In genomic region chr12:10212623-10213131, GRCh38 we compare ENCODE assay signal across 8 cellular contexts. TPM values are rescaled to one million over a fixed set of nuclear protein-coding genes. Genes with fewer than 3 reads are reported as not detected.
DNase-seq lines count a peak whose midpoint lies in the region; ATAC-seq and TF ChIP-seq lines count a peak whose summit lies in the region.

GABARAPL1 (plus strand) TSS chr12:10212877; CDS start chr12:10213130, 253 bp downstream.

- DNase-seq in CD8-positive, alpha-beta memory T cell = peak; percentile 79 to 91 (median 84)
- DNase-seq in Kasumi-1 (lab: John Stamatoyannopoulos, UW) (peak; percentile 2 to 16), T follicular helper cell (ENCODE audit: low read depth) (peak; percentile 78), adrenal gland (peak; percentile 81 to 92 (median 88)), heart right ventricle (peak; percentile 88 to 90), posterior cingulate gyrus (peak; percentile 75 to 97 (median 80)), tibial artery (peak; percentile 87 to 94)

- H3K27ac Mint-ChIP-seq in CD8-positive, alpha-beta memory T cell = peak within 1 kb of the TSS; percentile 96 to 99 (median 98)

- TF ChIP-seq CTCF in adrenal gland (IDR thresholded peaks at IDR 0.05) (peak in 1 of 6 experiments; percentile 12), heart right ventricle (IDR thresholded peaks at IDR 0.05) (peak in 1 of 9 donors; percentile 9), tibial artery (IDR thresholded peaks at IDR 0.05) (no peak)

- H3K4me3 ChIP-seq in CD8-positive, alpha-beta memory T cell (ENCODE audit: low read length) = peak within 1 kb of the TSS; percentile 56
- H3K4me3 ChIP-seq in adrenal gland = peak within 1 kb of the TSS; percentile 82 to 97 (median 89)
- H3K4me3 ChIP-seq in heart right ventricle = peak within 1 kb of the TSS; percentile 64 to 93 (median 83)
- peak within 1 kb of the TSS; percentile 93 for H3K4me3 ChIP-seq in tibial artery

- H3K4me1 Mint-ChIP-seq in CD8-positive, alpha-beta memory T cell = peaks cover 32 to 38% (median 35%) of the 10 kb centered on the region in 3 donors

- TF ChIP-seq POLR2A in adrenal gland (IDR thresholded peaks at IDR 0.05) = peak; percentile 28 to 46

- H3K4me3 Mint-ChIP-seq in CD8-positive, alpha-beta memory T cell = peak within 1 kb of the TSS; percentile 89 to 97 (median 95)

- no peaks in the 10 kb centered on the region for H3K36me3 ChIP-seq in CD8-positive, alpha-beta memory T cell (ENCODE audit: insufficient read depth, low read length)
- H3K36me3 ChIP-seq in adrenal gland (replicated peaks in 1 of 2) (no peaks in the 10 kb centered on the region), heart right ventricle (peaks cover 0 to 19% (median 0%) of the 10 kb centered on the region in 9 donors), tibial artery (peaks cover 0 to 1% (median under 1%) of the 10 kb centered on the region in 3 donors)

- H3K27me3 Mint-ChIP-seq in CD8-positive, alpha-beta memory T cell = peaks cover 0 to 8% of the 10 kb centered on the region in 2 donors

- no peaks in the 10 kb centered on the region for H3K9me3 ChIP-seq in CD8-positive, alpha-beta memory T cell (ENCODE audit: low read length)
- no peaks in the 10 kb centered on the region for H3K9me3 ChIP-seq in adrenal gland (replicated peaks in 1 of 3)
- H3K9me3 ChIP-seq in heart right ventricle = no peaks in the 10 kb centered on the region
- H3K9me3 ChIP-seq in tibial artery = no peaks in the 10 kb centered on the region

- peaks cover 0 to 37% (median 0%) of the 10 kb centered on the region in 3 donors for H3K36me3 Mint-ChIP-seq in CD8-positive, alpha-beta memory T cell

- POLR2A ChIA-PET in CD8-positive, alpha-beta memory T cell (lab: Charles Lee) = interaction anchor here (0.6 to 1.8 kb wide), 13 partner anchors 52 to 1333 kb away, joined by 3 to 7 read pairs (median 4); partner anchors contain the start of genes CD69 and KLRC4

- 0 to 1% (median 1%) methylated on average over 23 to 36 of the region's 36 CpGs for WGBS in adrenal gland, 4 donors
- 1% methylated on average over 36 of the region's 36 CpGs for WGBS in heart right ventricle, 2 donors

- H3K27me3 ChIP-seq in CD8-positive, alpha-beta memory T cell (ENCODE audit: insufficient read depth, low read length, poor library complexity, severe bottlenecking) = no peaks in the 10 kb centered on the region
- no peaks in the 10 kb centered on the region for H3K27me3 ChIP-seq in adrenal gland
- no peaks in the 10 kb centered on the region for H3K27me3 ChIP-seq in heart right ventricle
- no peaks in the 10 kb centered on the region for H3K27me3 ChIP-seq in tibial artery

- peak within 1 kb of the TSS; percentile 99 for H3K27ac ChIP-seq in CD8-positive, alpha-beta memory T cell (ENCODE audit: low read depth, low read length)
- peak within 1 kb of the TSS; percentile 98 to 100 (median 99) for H3K27ac ChIP-seq in adrenal gland
- peak within 1 kb of the TSS; percentile 95 to 100 (median 99) for H3K27ac ChIP-seq in heart right ventricle
- peak within 1 kb of the TSS; percentile 100 for H3K27ac ChIP-seq in tibial artery

- CTCF ChIA-PET in CD8-positive, alpha-beta memory T cell (lab: Charles Lee) = interaction anchor here (0.6 to 1.5 kb wide), 7 partner anchors 21 to 462 kb away, joined by 3 to 4 read pairs (median 3); no protein-coding TSS in a partner anchor

- ATAC-seq in GM21447 (IDR thresholded peaks at IDR 0.05; ENCODE audit: unreplicated experiment) (peak; percentile 72), heart right ventricle (peak; percentile 81 to 91 (median 89))

- H3K9me3 Mint-ChIP-seq in CD8-positive, alpha-beta memory T cell = peaks cover 0 to 1% (median 0%) of the 10 kb centered on the region in 5 donors

- intact Hi-C loops in adrenal gland (cut with DNase I) = no loop called here
- intact Hi-C loops in heart right ventricle (cut with DNase I) = loop anchor here in 5 of 10 donors (2.0 to 10.0 kb wide), 4 partner anchors 150 to 512 kb away; partner anchors contain the start of gene YBX3 (in 5 of the 5)
- intact Hi-C loops in posterior cingulate gyrus (cut with DNase I) = loop anchor here (5.0 kb wide), 1 partner anchor 465 kb away; no protein-coding TSS in a partner anchor
- intact Hi-C loops in tibial artery (cut with DNase I; ENCODE audit: low total_unique reads) = loop anchor here (5.0 to 10.0 kb wide), 3 partner anchors 152 to 1518 kb away; partner anchors contain the start of genes RIMKLB and YBX3

- H3K4me1 ChIP-seq in CD8-positive, alpha-beta memory T cell (ENCODE audit: insufficient read depth, low read length) = peaks cover 20% of the 10 kb centered on the region
- H3K4me1 ChIP-seq in adrenal gland (replicated peaks in 1 of 2) = peaks cover 16 to 23% of the 10 kb centered on the region in 2 donors
- H3K4me1 ChIP-seq in heart right ventricle = peaks cover 0 to 44% (median 27%) of the 10 kb centered on the region in 9 donors
- peaks cover 0 to 35% (median 12%) of the 10 kb centered on the region in 4 donors for H3K4me1 ChIP-seq in tibial artery

RNA-seq across cellular contexts. Expression of gene GABARAPL1, which starts in this region (rescaled TPM):
- 10 to 100 TPM; 25.0 to 26.6 TPM for total RNA-seq in CD8-positive, alpha-beta memory T cell
- polyA plus RNA-seq in CD8-positive, alpha-beta memory T cell = 40.5 TPM
- 100 to 1,000 TPM in 3 of 8 donors, 10 to 100 TPM in 5; 71.6 to 146 (median 89.4) TPM for total RNA-seq in adrenal gland
- 100 to 1,000 TPM in 1 of 3 donors, 10 to 100 TPM in 2; 58.2 to 224 (median 58.9) TPM for polyA plus RNA-seq in adrenal gland
- total RNA-seq in heart right ventricle = 100 to 1,000 TPM; 285 to 512 (median 413) TPM
- polyA plus RNA-seq in heart right ventricle = 100 to 1,000 TPM; 111 to 177 TPM

Comparison
In these comparisons a context has a peak if more than half of its experiments do, and no peak if none do; other contexts are left out.
1. Peak in every context shown above with its lines: DNase-seq, ATAC-seq, H3K4me3 ChIP-seq and H3K27ac ChIP-seq.
2. DNase-seq: peak in every context shown above with its lines; median percentile 90 in tibial artery; 89 in heart right ventricle; 88 in adrenal gland; 84 in CD8-positive, alpha-beta memory T cell; 80 in posterior cingulate gyrus; 78 in T follicular helper cell; 9 in Kasumi-1.
3. intact Hi-C loops: an anchor here in posterior cingulate gyrus (5.0 kb wide) and tibial artery (5.0 to 10.0 kb wide); none called in adrenal gland.